ENCODE assay signal across 20 cellular contexts in the genomic region with DNA sequence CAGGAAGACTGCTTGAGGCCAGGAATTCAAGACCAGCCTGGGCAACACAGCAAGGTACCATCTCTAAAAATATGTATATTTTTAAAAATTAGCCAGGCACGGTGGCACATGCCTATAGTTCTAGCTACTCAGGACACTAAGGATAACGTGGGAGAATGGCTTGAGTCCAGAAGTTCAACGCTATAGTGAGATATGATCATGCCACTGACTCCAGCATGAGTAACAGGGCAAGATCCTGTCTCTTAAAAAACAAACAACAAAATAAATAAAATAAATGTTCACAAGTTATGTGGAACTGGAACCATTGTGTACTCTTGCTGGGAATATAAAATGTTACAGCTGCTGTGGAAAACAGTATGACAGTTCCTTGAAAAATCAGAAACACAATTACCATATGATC. TPM values are rescaled to one million over a fixed set of nuclear protein-coding genes. Genes with fewer than 3 reads are reported as not detected.
DNase-seq lines count a peak whose midpoint lies in the region; ATAC-seq and TF ChIP-seq lines count a peak whose summit lies in the region.
"Had no signal": no experiment of that assay in that cellular context is flagged by ENCODE, and none has a peak within 500 bp of the region (broad histone marks: within the 10 kb centered on the region; RNA-seq: fewer than 3 reads in every experiment).

No MANE protein-coding gene starts in this region.

- ATAC-seq in HG03280 (IDR thresholded peaks at IDR 0.05; ENCODE audit: unreplicated experiment): no peak
- ATAC-seq: gastroesophageal sphincter; GM12878; sciatic nerve; stimulated activated effector memory CD8-positive, alpha-beta T cell treated with anti-CD3 and anti-CD28 coated beads, Interleukin-12 subunit alpha, Interleukin-12 subunit beta, amount 100 ng/mL, for 72 hours; T-cell; upper lobe of right lung had no signal

- DNase-seq in GM04504 (ENCODE audit: low read depth): peak; percentile 10
- peak in 1 of 2 experiments; percentile 38 for DNase-seq in SJSA1 (ENCODE audit: low read depth in 1 of 2, low spot score in 2 of 2)
- DNase-seq in erythroblast (lab: John Stamatoyannopoulos, UW): peak; percentile 6 to 58
- DNase-seq in skeletal muscle cell (ENCODE audit: low read depth): peak; percentile 6
- no peak for DNase-seq in substantia nigra (lab: John Stamatoyannopoulos, UW)
- no peak for DNase-seq in activated CD4-positive, CD25-positive, alpha-beta regulatory T cell treated with anti-CD3 and anti-CD28 coated beads, Interleukin-2, amount 50 U/mL, for 72 hours
- DNase-seq: activated CD4-positive, CD25-positive, alpha-beta regulatory T cell; activated naive CD4-positive, alpha-beta T cell treated with anti-CD3 and anti-CD28 coated beads, Interleukin-2, amount 10 ng/mL, durations not matched to agents 7 days and 5 days; effector CD8-positive, alpha-beta T cell; KG1; NCI-H524 treated with DMSO at 0.1 percent for 48 hours; T-cell; upper lobe of right lung had no signal

- H3K36me3 ChIP-seq in SJSA1: peaks cover 2% of the 10 kb centered on the region
- H3K36me3 ChIP-seq: gastroesophageal sphincter, neural progenitor cell, upper lobe of right lung had no signal

- H3K4me3 ChIP-seq in SJSA1 (no peak overlapping the region), skeletal muscle cell (ENCODE audit: low read depth, low read length) (no peak overlapping the region)
- H3K4me3 ChIP-seq: BLaER1 treated with 17β-estradiol and CSF1 and Interleukin-3, amounts not matched to agents 10 nM and 100 nM; gastroesophageal sphincter; GM12878; neural progenitor cell; upper lobe of right lung had no signal

- H3K27ac ChIP-seq in SJSA1: peak overlapping the region; percentile 18; the same call in 1 of the 2 replicates
- H3K27ac ChIP-seq in substantia nigra (ENCODE audit: low read depth, low read length, poor library complexity, severe bottlenecking): no peak overlapping the region
- H3K27ac ChIP-seq: BLaER1 treated with 17β-estradiol and CSF1 and Interleukin-3, amounts not matched to agents 10 nM and 100 nM; gastroesophageal sphincter; neural progenitor cell; upper lobe of right lung had no signal

- no peaks in the 10 kb centered on the region for H3K27me3 ChIP-seq in SJSA1 (replicated peaks)
- H3K27me3 ChIP-seq: BLaER1 treated with 17β-estradiol and CSF1 and Interleukin-3, amounts not matched to agents 10 nM and 100 nM; gastroesophageal sphincter; neural progenitor cell; upper lobe of right lung had no signal

- H3K4me1 ChIP-seq in SJSA1 (replicated peaks): peaks cover 17% of the 10 kb centered on the region
- H3K4me1 ChIP-seq: neural progenitor cell had no signal

- no peaks in the 10 kb centered on the region for H3K9me3 ChIP-seq in SJSA1 (replicated peaks)
- H3K9me3 ChIP-seq: BLaER1 treated with 17β-estradiol and CSF1 and Interleukin-3, amounts not matched to agents 10 nM and 100 nM; gastroesophageal sphincter; upper lobe of right lung had no signal

- TF ChIP-seq POLR2A in erythroblast (IDR thresholded peaks at IDR 0.05; ENCODE audit: low read length): no peak

RNA-seq across cellular contexts. Expression of a gene that starts 47.2 kb away (rescaled TPM):
- total RNA-seq in SJSA1 (2014; rRNA removed; shearing (Covaris generic)): 59.1 and 63.3 TPM in 2 replicates

Comparison
In these comparisons a context has a peak if more than half of its experiments do, and no peak if none do; other contexts are left out.
1. DNase-seq: peak in GM04504 (single experiment), erythroblast (2 of 2) and skeletal muscle cell (single experiment); none in substantia nigra (0 of 49) and activated CD4-positive, CD25-positive, alpha-beta regulatory T cell treated with anti-CD3 and anti-CD28 coated beads, Interleukin-2, amount 50 U/mL, for 72 hours (single experiment).